In the genomic region with DNA sequence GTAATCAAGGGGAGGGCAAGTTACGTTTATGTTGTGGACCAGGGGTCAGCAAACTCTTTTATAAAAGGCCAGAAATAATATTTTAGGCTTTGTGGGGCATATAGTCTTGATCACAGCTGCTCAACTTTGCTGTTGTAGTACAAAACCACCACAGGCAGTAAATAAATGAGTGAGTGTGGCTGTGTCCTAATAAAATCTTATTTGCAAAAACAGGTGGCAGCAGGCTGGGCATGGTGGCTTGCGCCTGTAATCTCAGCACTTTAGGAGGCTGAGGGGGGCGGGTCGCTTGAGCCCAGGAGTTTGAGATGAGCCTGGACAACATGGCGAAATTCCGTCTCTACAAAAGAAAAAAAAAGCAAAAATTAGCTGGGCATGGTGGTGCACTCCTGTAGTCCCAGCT, we compare ENCODE assay signal across 14 cellular contexts. TPM values are rescaled to one million over a fixed set of nuclear protein-coding genes. Genes with fewer than 3 reads are reported as not detected.
DNase-seq lines count a peak whose midpoint lies in the region; TF ChIP-seq lines count a peak whose summit lies in the region.
"Had no signal": no experiment of that assay in that cellular context is flagged by ENCODE, and none has a peak within 500 bp of the region (broad histone marks: within the 10 kb centered on the region; RNA-seq: fewer than 3 reads in every experiment).

No MANE protein-coding gene starts in this region.

- no peaks in the 10 kb centered on the region for H3K9me3 Mint-ChIP-seq in chondrocyte (ENCODE audit: low read depth)

- H3K27me3 ChIP-seq in OCI-LY3 (ENCODE audit: low read depth, low read length) (no peaks in the 10 kb centered on the region), skeletal muscle satellite cell (ENCODE audit: control insufficient read depth, insufficient read depth, low read length) (no peaks in the 10 kb centered on the region)
- H3K27me3 ChIP-seq: BE2C had no signal

- no peaks in the 10 kb centered on the region for H4K20me1 ChIP-seq in OCI-LY3 (ENCODE audit: insufficient read depth, low read length)

- no peak overlapping the region for H3K4me3 Mint-ChIP-seq in chondrocyte (ENCODE audit: unreplicated experiment)

- H3K27ac ChIP-seq in OCI-LY3 (ENCODE audit: low read length) = no peak overlapping the region

- peak overlapping the region; percentile 7; the same call in 1 of the 2 replicates for H3K4me2 ChIP-seq in OCI-LY3 (ENCODE audit: low read length)
- H3K4me2 ChIP-seq in skeletal muscle satellite cell (ENCODE audit: low read length) = peak overlapping the region; percentile 19

- H2AFZ ChIP-seq in OCI-LY3 (ENCODE audit: low read depth, low read length) = peak overlapping the region; percentile 87

- H3K36me3 Mint-ChIP-seq in chondrocyte (ENCODE audit: low read depth) = no peaks in the 10 kb centered on the region

- no peaks in the 10 kb centered on the region for H3K79me2 ChIP-seq in OCI-LY3 (ENCODE audit: low read length)

- H3K27me3 Mint-ChIP-seq in chondrocyte (ENCODE audit: low read depth) = no peaks in the 10 kb centered on the region

- H3K4me3 ChIP-seq in OCI-LY3 (ENCODE audit: low read length) (no peak overlapping the region), skeletal muscle satellite cell (ENCODE audit: low read length) (no peak overlapping the region), foreskin fibroblast (ENCODE audit: low read depth in 1 of 2, low read length in 2 of 2) (no peak overlapping the region)

- H3K36me3 ChIP-seq in OCI-LY3 (replicated peaks; ENCODE audit: low read depth, low read length) (no peaks in the 10 kb centered on the region), skeletal muscle satellite cell (ENCODE audit: insufficient read depth, low read length) (no peaks in the 10 kb centered on the region)
- H3K36me3 ChIP-seq: BE2C had no signal

- H3K9ac ChIP-seq in OCI-LY3 (ENCODE audit: low read length) (no peak overlapping the region), skeletal muscle satellite cell (ENCODE audit: low read depth, low read length) (no peak overlapping the region)

- H3K4me1 ChIP-seq in OCI-LY3 (ENCODE audit: low read length) (peaks cover 28% of the 10 kb centered on the region), skeletal muscle satellite cell (ENCODE audit: control insufficient read depth, insufficient read depth, low read length) (peaks cover 20% of the 10 kb centered on the region)
- H3K4me1 ChIP-seq: BE2C had no signal

- peaks cover 17% of the 10 kb centered on the region for H3K4me1 Mint-ChIP-seq in chondrocyte (ENCODE audit: low read depth)

- DNase-seq in H4 (ENCODE audit: low spot score) (peak; percentile 60), chondrocyte (ENCODE audit: low spot score) (no peak), HuH-7 (ENCODE audit: low spot score) (no peak), foreskin fibroblast (no peak), activated gamma-delta T cell treated with Interleukin-2 at 50 U/mL for 16 hours (no peak)
- DNase-seq: BE2C, GF-D8, NCI-H146, NCI-H2107, NCI-H526, SHP77 treated with DMSO at 0.1 percent for 48 hours, SW 1271 had no signal

- TF ChIP-seq CTCF in OCI-LY3 (IDR thresholded peaks at IDR 0.05; ENCODE audit: low read depth, low read length) (no peak), chondrocyte (IDR thresholded peaks at IDR 0.05) (no peak), foreskin fibroblast (IDR thresholded peaks at IDR 0.05; ENCODE audit: low read depth, low read length) (no peak)

- H3K27ac Mint-ChIP-seq in chondrocyte (ENCODE audit: unreplicated experiment) = peak overlapping the region; percentile 65

- H3K9me3 ChIP-seq in OCI-LY3 (ENCODE audit: insufficient read depth, low read length) (no peaks in the 10 kb centered on the region), skeletal muscle satellite cell (replicated peaks; ENCODE audit: low read length) (no peaks in the 10 kb centered on the region)
- H3K9me3 ChIP-seq: BE2C had no signal

RNA-seq across cellular contexts. Expression of a gene that starts 57.9 kb away (rescaled TPM):
- total RNA-seq in H4 (2014; rRNA removed; shearing (Covaris generic)) = 32.9 and 33.1 TPM in 2 replicates
- 18.5 to 26.3 TPM (median 19.3 TPM) in 3 replicates for total RNA-seq in chondrocyte
- total RNA-seq in skeletal muscle satellite cell (2012; rRNA removed) = 26.0 and 30.4 TPM in 2 replicates
